25 cellular contexts compared by ENCODE assay signal in the genomic region with DNA sequence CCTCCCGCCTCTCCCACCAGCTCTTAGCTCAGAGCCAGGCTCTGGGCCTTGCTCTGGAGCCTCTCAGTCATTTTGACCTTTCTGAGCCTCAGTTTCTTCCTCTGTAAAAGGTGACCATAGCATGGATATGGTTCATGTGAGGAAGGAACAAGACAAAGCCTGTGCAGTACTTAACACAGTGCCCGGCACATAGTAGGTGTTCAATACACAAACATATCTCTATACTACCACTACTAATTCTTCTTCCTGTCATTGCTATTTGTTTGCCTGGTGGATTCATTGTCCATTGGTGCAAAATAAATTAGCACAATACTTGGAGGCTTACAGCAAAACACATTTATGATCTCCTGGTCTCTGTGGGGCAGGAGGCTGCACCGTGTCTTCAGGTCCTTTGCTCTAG. TPM values are rescaled to one million over a fixed set of nuclear protein-coding genes. Genes with fewer than 3 reads are reported as not detected.
A peak's percentile ranks its signal among the peaks of the same experiment; 100 is the strongest.
DNase-seq lines count a peak whose midpoint lies in the region; ATAC-seq, FAIRE-seq and TF ChIP-seq lines count a peak whose summit lies in the region.
"Had no signal": no experiment of that assay in that cellular context is flagged by ENCODE, and none has a peak within 500 bp of the region (broad histone marks: within the 10 kb centered on the region; RNA-seq: fewer than 3 reads in every experiment).

No MANE protein-coding gene starts in this region.

- peak overlapping the region; percentile 12 to 92 (median 79) for H3K27ac ChIP-seq in right lobe of liver
- H3K27ac ChIP-seq in colonic mucosa: no peak overlapping the region
- H3K27ac ChIP-seq in foreskin keratinocyte: no peak overlapping the region

- H3K4me1 Mint-ChIP-seq in natural killer cell treated with Interleukin-12 subunit alpha and Interleukin-12 subunit beta and Interleukin-15 and Interleukin-18, amount 100 ng/mL, for 72 hours (ENCODE audit: low read depth in 2 of 2): peaks cover 0 to 8% of the 10 kb centered on the region in 2 donors
- peaks cover 0 to 6% of the 10 kb centered on the region in 2 donors for H3K4me1 Mint-ChIP-seq in natural killer cell

- FAIRE-seq in frontal cortex (lab: Jason Lieb, UNC): no peak
- FAIRE-seq: GM12878, GM18507 had no signal

- DNase-seq in natural killer cell treated with Interleukin-12 subunit alpha and Interleukin-12 subunit beta and Interleukin-15 and Interleukin-18, amount 100 ng/mL, for 72 hours (ENCODE audit: low spot score): peak; percentile 29
- DNase-seq in natural killer cell (no peak), islet precursor cell (peak; percentile 8), right lobe of liver (no peak), posterior vena cava (ENCODE audit: low spot score) (peak; percentile 11), colonic mucosa (no peak), frontal cortex (ENCODE audit: low spot score in 2 of 2) (no peak), foreskin keratinocyte (no peak)
- DNase-seq: C1 segment of cervical spinal cord; Calu3; CD4-positive, alpha-beta memory T cell; COR-L47; DMS153; EL; GDM1; H9; HFFc6 had no signal

- TF ChIP-seq POLR2A in right lobe of liver (IDR thresholded peaks at IDR 0.05): no peak

- WGBS in right lobe of liver (ENCODE audit: insufficient coverage, low coverage, low lambda C conversion rate, missing lambda C conversion rate): 76% methylated on average over 2 of the region's 3 CpGs

- intact Hi-C loops in natural killer cell (cut with micrococcal nuclease): no loop called here
- intact Hi-C loops in right lobe of liver (cut with DNase I): no loop called here
- intact Hi-C loops in posterior vena cava (cut with DNase I): no loop called here
- intact Hi-C loops in colonic mucosa (cut with DNase I): no loop called here

- H3K4me1 ChIP-seq in right lobe of liver: peaks cover 0 to 41% (median 19%) of the 10 kb centered on the region in 4 donors
- no peaks in the 10 kb centered on the region for H3K4me1 ChIP-seq in colonic mucosa
- H3K4me1 ChIP-seq in foreskin keratinocyte: no peaks in the 10 kb centered on the region

- H3K27me3 ChIP-seq in right lobe of liver (no peaks in the 10 kb centered on the region), colonic mucosa (peaks cover 6% of the 10 kb centered on the region), foreskin keratinocyte (peaks cover 14% of the 10 kb centered on the region)

- H3K9me3 Mint-ChIP-seq in natural killer cell treated with Interleukin-12 subunit alpha and Interleukin-12 subunit beta and Interleukin-15 and Interleukin-18, amount 100 ng/mL, for 72 hours: no peaks in the 10 kb centered on the region
- no peaks in the 10 kb centered on the region for H3K9me3 Mint-ChIP-seq in natural killer cell
- H3K9me3 Mint-ChIP-seq: GM23338, HFFc6 had no signal

- peaks cover 9 to 18% of the 10 kb centered on the region in 2 donors for H3K27me3 Mint-ChIP-seq in natural killer cell treated with Interleukin-12 subunit alpha and Interleukin-12 subunit beta and Interleukin-15 and Interleukin-18, amount 100 ng/mL, for 72 hours
- peaks cover 14 to 27% of the 10 kb centered on the region in 2 donors for H3K27me3 Mint-ChIP-seq in natural killer cell (ENCODE audit: low read depth in 2 of 2)

- H3K9me3 ChIP-seq in right lobe of liver: no peaks in the 10 kb centered on the region
- no peaks in the 10 kb centered on the region for H3K9me3 ChIP-seq in colonic mucosa

- no peak overlapping the region for H3K9ac ChIP-seq in colonic mucosa (ENCODE audit: low read depth in 2 of 2, low read length in 2 of 2)

- H3K4me3 ChIP-seq in right lobe of liver (no peak overlapping the region), colonic mucosa (no peak overlapping the region)
- H3K4me3 ChIP-seq: GM12878, GM23338 had no signal

- no peak for ATAC-seq in natural killer cell treated with Interleukin-12 subunit alpha and Interleukin-12 subunit beta and Interleukin-15 and Interleukin-18, amount 100 ng/mL, for 72 hours
- ATAC-seq in natural killer cell: no peak
- ATAC-seq in right lobe of liver: no peak
- no peak for ATAC-seq in foreskin keratinocyte
- ATAC-seq: GM12878, GM23338, HCT116 had no signal

- no peak for TF ChIP-seq CTCF in natural killer cell (IDR thresholded peaks at IDR 0.05)
- no peak for TF ChIP-seq CTCF in right lobe of liver (IDR thresholded peaks at IDR 0.05)
- no peak for TF ChIP-seq CTCF in colonic mucosa (IDR thresholded peaks at IDR 0.05)
- TF ChIP-seq CTCF in foreskin keratinocyte (conservative IDR thresholded peaks at IDR 0.05): no peak

- H3K36me3 ChIP-seq in right lobe of liver (no peaks in the 10 kb centered on the region), colonic mucosa (no peaks in the 10 kb centered on the region)

- H3K27ac Mint-ChIP-seq in natural killer cell treated with Interleukin-12 subunit alpha and Interleukin-12 subunit beta and Interleukin-15 and Interleukin-18, amount 100 ng/mL, for 72 hours: no peak overlapping the region
- H3K27ac Mint-ChIP-seq in natural killer cell: no peak overlapping the region
- H3K27ac Mint-ChIP-seq: CD4-positive, alpha-beta memory T cell; GM23338; H9; HFFc6 had no signal

- no peaks in the 10 kb centered on the region for H3K36me3 Mint-ChIP-seq in natural killer cell treated with Interleukin-12 subunit alpha and Interleukin-12 subunit beta and Interleukin-15 and Interleukin-18, amount 100 ng/mL, for 72 hours
- H3K36me3 Mint-ChIP-seq in natural killer cell: no peaks in the 10 kb centered on the region
- H3K36me3 Mint-ChIP-seq: CD4-positive, alpha-beta memory T cell had no signal

- no peak overlapping the region for H3K4me3 Mint-ChIP-seq in natural killer cell treated with Interleukin-12 subunit alpha and Interleukin-12 subunit beta and Interleukin-15 and Interleukin-18, amount 100 ng/mL, for 72 hours
- H3K4me3 Mint-ChIP-seq in natural killer cell: no peak overlapping the region
- H3K4me3 Mint-ChIP-seq: CD4-positive, alpha-beta memory T cell; GM23338; H9; HFFc6 had no signal

RNA-seq across cellular contexts. Expression of a gene that starts 21.6 kb away (rescaled TPM):
- total RNA-seq in natural killer cell treated with Interleukin-12 subunit alpha and Interleukin-12 subunit beta and Interleukin-15 and Interleukin-18, amount 100 ng/mL, for 72 hours: not detected
- total RNA-seq in natural killer cell (not detected), right lobe of liver (10 to 100 TPM in 4 of 6 experiments, 1 to 10 TPM in 2; 2.4 to 13.8 (median 11.3) TPM), posterior vena cava (not detected), colonic mucosa (under 1 TPM in 1 of 2 donors, not detected in 1; 0.05 TPM), frontal cortex (526 TPM), foreskin keratinocyte (not detected in 2 replicates)
- polyA plus RNA-seq in foreskin keratinocyte: not detected in 2 replicates
- total RNA-seq: A172; A673; Calu3; CD4-positive, alpha-beta memory T cell; H4; HFFc6 had no signal
- polyA plus RNA-seq: BJ; CD4-positive, alpha-beta memory T cell; GM12878; GM23338 had no signal

RNA-seq across cellular contexts. Expression of a gene that starts 47.0 kb away (rescaled TPM):
- under 1 TPM in 1 of 2 donors, not detected in 1; 0.14 TPM for total RNA-seq in natural killer cell treated with Interleukin-12 subunit alpha and Interleukin-12 subunit beta and Interleukin-15 and Interleukin-18, amount 100 ng/mL, for 72 hours
- total RNA-seq in natural killer cell (1 to 10 TPM in 1 of 3 donors, under 1 TPM in 2; 0.05 to 1.2 (median 0.11) TPM), right lobe of liver (10 to 100 TPM in 1 of 6 experiments, 1 to 10 TPM in 4, under 1 TPM in 1; 0.73 to 11.7 (median 2.7) TPM), posterior vena cava (1 to 10 TPM in 1 of 2 donors, under 1 TPM in 1; 0.79 to 1.1 TPM), colonic mucosa (1 to 10 TPM; 1.7 to 5.6 TPM), frontal cortex (26.1 TPM), foreskin keratinocyte (not detected in 2 replicates)
- not detected in 2 replicates for polyA plus RNA-seq in foreskin keratinocyte
- total RNA-seq: A172; CD4-positive, alpha-beta memory T cell; GM12878; HFFc6 had no signal
- polyA plus RNA-seq: BJ; CD4-positive, alpha-beta memory T cell; GM12878 had no signal

Comparison
In these comparisons a context has a peak if more than half of its experiments do, and no peak if none do; other contexts are left out.
1. DNase-seq: peak in natural killer cell treated with Interleukin-12 subunit alpha and Interleukin-12 subunit beta and Interleukin-15 and Interleukin-18, amount 100 ng/mL, for 72 hours (single experiment), islet precursor cell (single experiment) and posterior vena cava (single experiment); none in natural killer cell (single experiment), right lobe of liver (0 of 3), colonic mucosa (single experiment), frontal cortex (0 of 2) and foreskin keratinocyte (0 of 2).
2. H3K27ac ChIP-seq: peak in right lobe of liver (3 of 3); none in colonic mucosa (single experiment) and foreskin keratinocyte (single experiment).
3. RNA of a gene that starts 21.6 kb away (total RNA-seq): 526 TPM in frontal cortex (single experiment); 2.4 to 13.8 TPM in right lobe of liver, 0.05 TPM in colonic mucosa, not detected in natural killer cell, not detected in natural killer cell treated with Interleukin-12 subunit alpha and Interleukin-12 subunit beta and Interleukin-15 and Interleukin-18, amount 100 ng/mL, for 72 hours, not detected in posterior vena cava and not detected in foreskin keratinocyte; every median in the first group is over 10 times any median in the second.